In genomic region chr22:31102441-31103081, GRCh38 we compare ENCODE assay signal across 2 cellular contexts.
A peak's percentile ranks its signal among the peaks of the same experiment; 100 is the strongest.
TF ChIP-seq lines count a peak whose summit lies in the region.

No MANE protein-coding gene starts in this region.

TF ChIP-seq in IMR-90, 13 proteins besides CTCF, POLR2A, EP300 and RAD21:
- TF ChIP-seq RCOR1 (IDR thresholded peaks at IDR 0.05; ENCODE audit: insufficient replicate concordance, low read length) (peak; percentile 24), MXI1 (IDR thresholded peaks at IDR 0.05; ENCODE audit: borderline replicate concordance, low read depth, low read length) (peak; percentile 43; the same call in 1 of the 2 replicates), SMC3 (IDR thresholded peaks at IDR 0.05; ENCODE audit: low read depth, low read length) (no peak), RFX5 (IDR thresholded peaks at IDR 0.05; ENCODE audit: low read depth, low read length) (no peak), MAFK (IDR thresholded peaks at IDR 0.05; ENCODE audit: low read depth, low read length) (no peak), FOS (IDR thresholded peaks at IDR 0.05; ENCODE audit: low read depth, low read length) (peak; percentile 97), ELK1 (IDR thresholded peaks at IDR 0.05; ENCODE audit: borderline replicate concordance, low read depth, low read length) (no peak), CHD1 (IDR thresholded peaks at IDR 0.05; ENCODE audit: low read depth, low read length) (no peak), MAZ (IDR thresholded peaks at IDR 0.05; ENCODE audit: borderline replicate concordance, low read depth, low read length) (peak; percentile 94), CEBPB (IDR thresholded peaks at IDR 0.05; ENCODE audit: low read depth, low read length) (peak; percentile 99), NFE2L2 (IDR thresholded peaks at IDR 0.05; ENCODE audit: low read depth, low read length) (no peak; the same call in 1 of the 2 replicates), BHLHE40 (IDR thresholded peaks at IDR 0.05; ENCODE audit: low read depth, low read length) (no peak)
- TF ChIP-seq, protein P1, sequence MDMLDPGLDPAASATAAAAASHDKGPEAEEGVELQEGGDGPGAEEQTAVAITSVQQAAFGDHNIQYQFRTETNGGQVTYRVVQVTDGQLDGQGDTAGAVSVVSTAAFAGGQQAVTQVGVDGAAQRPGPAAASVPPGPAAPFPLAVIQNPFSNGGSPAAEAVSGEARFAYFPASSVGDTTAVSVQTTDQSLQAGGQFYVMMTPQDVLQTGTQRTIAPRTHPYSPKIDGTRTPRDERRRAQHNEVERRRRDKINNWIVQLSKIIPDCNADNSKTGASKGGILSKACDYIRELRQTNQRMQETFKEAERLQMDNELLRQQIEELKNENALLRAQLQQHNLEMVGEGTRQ (IDR thresholded peaks at IDR 0.05; ENCODE audit: low read depth, low read length): peak; percentile 72

TF ChIP-seq in liver, 16 proteins besides CTCF, POLR2A, EP300 and RAD21:
- TF ChIP-seq JUND (IDR thresholded peaks at IDR 0.05) (peak; percentile 88 to 93), EGR1 (IDR thresholded peaks at IDR 0.05; ENCODE audit: low read depth in 2 of 2) (no peak)
